Comparison of ENCODE assay signal across 8 cellular contexts in genomic region chr6:129749749-129750120, GRCh38. TPM values are rescaled to one million over a fixed set of nuclear protein-coding genes. Genes with fewer than 3 reads are reported as not detected.
DNase-seq lines count a peak whose midpoint lies in the region; ATAC-seq and TF ChIP-seq lines count a peak whose summit lies in the region.

No MANE protein-coding gene starts in this region.

- H3K4me1 Mint-ChIP-seq in naive thymus-derived CD8-positive, alpha-beta T cell = peaks cover 14 to 55% (median 47%) of the 10 kb centered on the region in 4 donors

- no peak overlapping the region for H3K4me3 ChIP-seq in astrocyte of the cerebellum (ENCODE audit: low read depth, low read length)

- no peaks in the 10 kb centered on the region for H3K27me3 Mint-ChIP-seq in naive thymus-derived CD8-positive, alpha-beta T cell

- POLR2A ChIA-PET in naive thymus-derived CD8-positive, alpha-beta T cell (lab: Charles Lee) = interaction anchor here (0.5 to 3.1 kb wide), 9 partner anchors 10 to 1246 kb away, joined by 3 to 17 read pairs (median 4); partner anchors contain the start of genes ARHGAP18 and L3MBTL3

- no peaks in the 10 kb centered on the region for H3K36me3 Mint-ChIP-seq in naive thymus-derived CD8-positive, alpha-beta T cell

- H3K4me3 Mint-ChIP-seq in naive thymus-derived CD8-positive, alpha-beta T cell = peak overlapping the region; percentile 55 to 84 (median 78)

- no peak for TF ChIP-seq CTCF in astrocyte of the cerebellum (IDR thresholded peaks at IDR 0.05; ENCODE audit: low read depth, low read length, missing control alignments)

- peak overlapping the region; percentile 77 to 98 (median 90) for H3K27ac Mint-ChIP-seq in naive thymus-derived CD8-positive, alpha-beta T cell

- DNase-seq in AG08395 (ENCODE audit: low spot score) (peak; percentile 49), Kasumi-1 (lab: John Stamatoyannopoulos, UW) (peak; percentile 84 to 88), astrocyte of the cerebellum (ENCODE audit: low read depth) (peak; percentile 66), cerebellar cortex (ENCODE audit: low spot score) (no peak), NCI-H2227 treated with DMSO at 0.1 percent for 48 hours (lab: John Stamatoyannopoulos, UW) (no peak)
- peak in 4 of 10 donors; percentile 33 to 65 (median 58) for DNase-seq in naive thymus-derived CD8-positive, alpha-beta T cell

- H3K9me3 Mint-ChIP-seq in naive thymus-derived CD8-positive, alpha-beta T cell = no peaks in the 10 kb centered on the region

- in situ Hi-C loops in astrocyte of the cerebellum (cut with HindIII; ENCODE audit: low sequenced_read_pairs) = no loop called here

- peak; percentile 52 for ATAC-seq in GM19438 (IDR thresholded peaks at IDR 0.05; ENCODE audit: low read depth, unreplicated experiment)
- ATAC-seq in naive thymus-derived CD8-positive, alpha-beta T cell = peak; percentile 67 to 78
- ATAC-seq in GM21526 (IDR thresholded peaks at IDR 0.05; ENCODE audit: low FRiP score, unreplicated experiment) = no peak

RNA-seq across cellular contexts. Expression of gene ARHGAP18, which starts 39.8 kb away (rescaled TPM):
- 1 to 10 TPM; 1.4 to 2.3 TPM for total RNA-seq in naive thymus-derived CD8-positive, alpha-beta T cell
- 1 to 10 TPM in 1 of 3 donors, under 1 TPM in 2; 0.64 to 2.4 (median 0.73) TPM for polyA plus RNA-seq in naive thymus-derived CD8-positive, alpha-beta T cell

Comparison
In these comparisons a context has a peak if more than half of its experiments do, and no peak if none do; other contexts are left out.
1. DNase-seq: peak in AG08395 (single experiment), Kasumi-1 (2 of 2) and astrocyte of the cerebellum (single experiment); none in cerebellar cortex (single experiment) and NCI-H2227 treated with DMSO at 0.1 percent for 48 hours (single experiment).